ENCODE assay signal across 8 cellular contexts in the genomic region with DNA sequence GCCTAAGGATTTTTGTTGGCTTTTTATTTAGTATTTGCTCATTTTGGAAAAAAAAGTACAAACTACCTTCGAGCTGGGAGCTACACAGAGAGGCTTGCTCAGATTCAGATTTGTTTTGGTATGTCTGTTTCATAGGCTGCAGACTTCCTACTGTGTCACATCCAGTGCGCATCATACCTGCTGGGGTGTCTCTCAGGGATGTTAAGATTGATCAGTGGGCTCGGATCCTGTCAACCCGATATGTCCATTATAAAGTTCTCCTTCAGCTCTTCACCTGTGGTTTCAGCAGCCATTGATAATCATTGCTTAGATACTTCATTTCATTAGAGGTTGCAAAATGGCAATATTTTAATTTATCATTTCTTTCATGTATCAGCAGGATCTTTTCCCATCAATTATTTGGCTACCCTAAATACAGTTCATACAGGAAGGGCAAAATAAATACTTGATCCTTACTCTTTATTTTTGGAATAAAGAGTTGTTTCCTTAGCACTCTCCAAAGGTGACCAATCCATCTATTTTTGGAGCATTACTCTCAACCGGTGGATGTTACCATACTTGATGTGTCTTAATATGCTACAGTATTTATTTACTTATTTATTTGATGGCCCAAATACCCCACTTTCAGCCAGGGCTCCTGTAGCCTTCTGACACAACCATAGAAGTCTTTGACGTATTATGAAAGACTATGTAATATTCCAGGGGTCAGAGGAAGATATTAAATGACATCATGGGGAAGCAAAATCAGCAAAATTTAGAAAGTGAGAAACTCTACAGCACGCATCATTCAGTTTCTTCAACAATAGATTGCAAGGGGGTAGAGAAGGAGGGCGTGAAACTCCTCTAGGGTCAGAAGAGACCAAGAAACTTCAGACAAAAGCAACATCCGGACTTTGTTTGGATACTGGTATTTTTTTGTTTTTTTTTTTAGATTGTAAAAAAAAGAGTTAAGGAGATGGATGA. TPM values are rescaled to one million over a fixed set of nuclear protein-coding genes. Genes with fewer than 3 reads are reported as not detected.
DNase-seq lines count a peak whose midpoint lies in the region; ATAC-seq and TF ChIP-seq lines count a peak whose summit lies in the region.

No MANE protein-coding gene starts in this region.

- 0 out of 2 replicates have a peak, but pooled peaks cover 3% of the 10 kb centered on the region for H3K4me1 ChIP-seq in Panc1 (ENCODE audit: control insufficient read depth, insufficient read depth, low read length)

- H3K27ac Mint-ChIP-seq in stimulated activated naive B cell treated with anti-CD40 and anti-IgM and Interleukin-4, amounts not matched to agents 10 μg/mL and 1 μg/mL and 100 μg/mL, for 72 hours = peak overlapping the region; percentile 79

- H3K36me3 ChIP-seq in Panc1 (ENCODE audit: control insufficient read depth, insufficient read depth, low read length) = no peaks in the 10 kb centered on the region

- peaks cover 2% of the 10 kb centered on the region; the same call in 1 of the 2 replicates for H3K27me3 ChIP-seq in Panc1 (ENCODE audit: control insufficient read depth, insufficient read depth, low read length)

- H3K9me3 Mint-ChIP-seq in stimulated activated naive B cell treated with anti-CD40 and anti-IgM and Interleukin-4, amounts not matched to agents 10 μg/mL and 1 μg/mL and 100 μg/mL, for 72 hours = no peaks in the 10 kb centered on the region

- POLR2A ChIA-PET in Panc1 (lab: Charles Lee) = no interaction called here

- no peak overlapping the region for H3K27ac ChIP-seq in Panc1 (ENCODE audit: low read length)

- DNase-seq in NCI-H2227 (lab: John Stamatoyannopoulos, UW; ENCODE audit: unreplicated experiment) (peak; percentile 22), NCI-H2227 treated with DMSO at 0.1 percent for 48 hours (lab: John Stamatoyannopoulos, UW) (no peak), Panc1 (ENCODE audit: low read depth, low spot score) (no peak), fibroblast of villous mesenchyme (ENCODE audit: low read depth) (no peak), ecto neural progenitor cell (ENCODE audit: low spot score) (no peak)
- no peak for DNase-seq in stimulated activated naive B cell treated with anti-CD40 and anti-IgM and Interleukin-4, amounts not matched to agents 10 μg/mL and 1 μg/mL and 100 μg/mL, for 72 hours
- DNase-seq in stimulated activated CD4-positive, alpha-beta T cell treated with anti-CD3 and anti-CD28 coated beads, Interleukin-12 subunit alpha, Interleukin-12 subunit beta, amount 100 ng/mL, for 4 hours = no peak

- no peaks in the 10 kb centered on the region for H3K9me3 ChIP-seq in Panc1 (ENCODE audit: control insufficient read depth, insufficient read depth, low read depth, low read length)

- no TSS peak for BruUV-seq in Panc1 (replicated peaks; lab: Mats Ljungman, UMichigan)

- peak; percentile 35 for ATAC-seq in Panc1
- ATAC-seq in stimulated activated naive B cell treated with anti-CD40 and anti-IgM and Interleukin-4, amounts not matched to agents 10 μg/mL and 1 μg/mL and 100 μg/mL, for 72 hours (replicated peaks) = no peak
- ATAC-seq in HG03565 (IDR thresholded peaks at IDR 0.05; ENCODE audit: unreplicated experiment) = no peak

- in situ Hi-C loops in Panc1 (cut with HindIII; ENCODE audit: low pct_unique_long_range_greater_than_20kb, low sequenced_read_pairs) = no loop called here

- H3K4me3 Mint-ChIP-seq in stimulated activated naive B cell treated with anti-CD40 and anti-IgM and Interleukin-4, amounts not matched to agents 10 μg/mL and 1 μg/mL and 100 μg/mL, for 72 hours = peak overlapping the region; percentile 81 to 91

- CTCF ChIA-PET in Panc1 (lab: Charles Lee) = no interaction called here

- peak overlapping the region; percentile 46 to 53 for H3K4me3 ChIP-seq in Panc1 (ENCODE audit: low read depth in 2 of 2, low read length in 2 of 2)
- H3K4me3 ChIP-seq in fibroblast of villous mesenchyme (ENCODE audit: low read depth, low read length) = peak overlapping the region; percentile 60

- intact Hi-C loops in Panc1 (cut with micrococcal nuclease; ENCODE audit: unreplicated experiment) = loop anchor here (5.0 kb wide), 1 partner anchor 123 kb away; no protein-coding TSS in a partner anchor

- H3K27me3 Mint-ChIP-seq in stimulated activated naive B cell treated with anti-CD40 and anti-IgM and Interleukin-4, amounts not matched to agents 10 μg/mL and 1 μg/mL and 100 μg/mL, for 72 hours = no peaks in the 10 kb centered on the region

- TF ChIP-seq CTCF in Panc1 (IDR thresholded peaks at IDR 0.05) (no peak), fibroblast of villous mesenchyme (IDR thresholded peaks at IDR 0.05; ENCODE audit: insufficient read depth, low read depth, low read length) (no peak)

- no peaks in the 10 kb centered on the region for H3K36me3 Mint-ChIP-seq in stimulated activated naive B cell treated with anti-CD40 and anti-IgM and Interleukin-4, amounts not matched to agents 10 μg/mL and 1 μg/mL and 100 μg/mL, for 72 hours

- H3K4me1 Mint-ChIP-seq in stimulated activated naive B cell treated with anti-CD40 and anti-IgM and Interleukin-4, amounts not matched to agents 10 μg/mL and 1 μg/mL and 100 μg/mL, for 72 hours = peaks cover 7 to 19% of the 10 kb centered on the region in 2 donors

RNA-seq across cellular contexts. Expression of gene HNRNPU, which starts 55.3 kb away (rescaled TPM):
- total RNA-seq in Panc1 (2021; ENCODE audit: unreplicated experiment) (361 TPM), fibroblast of villous mesenchyme (209 and 324 TPM in 2 replicates)
- polyA plus RNA-seq in Panc1 (2012; ENCODE audit: insufficient read length) = 321 TPM
